Comparison of ENCODE assay signal across 13 cellular contexts in the genomic region with DNA sequence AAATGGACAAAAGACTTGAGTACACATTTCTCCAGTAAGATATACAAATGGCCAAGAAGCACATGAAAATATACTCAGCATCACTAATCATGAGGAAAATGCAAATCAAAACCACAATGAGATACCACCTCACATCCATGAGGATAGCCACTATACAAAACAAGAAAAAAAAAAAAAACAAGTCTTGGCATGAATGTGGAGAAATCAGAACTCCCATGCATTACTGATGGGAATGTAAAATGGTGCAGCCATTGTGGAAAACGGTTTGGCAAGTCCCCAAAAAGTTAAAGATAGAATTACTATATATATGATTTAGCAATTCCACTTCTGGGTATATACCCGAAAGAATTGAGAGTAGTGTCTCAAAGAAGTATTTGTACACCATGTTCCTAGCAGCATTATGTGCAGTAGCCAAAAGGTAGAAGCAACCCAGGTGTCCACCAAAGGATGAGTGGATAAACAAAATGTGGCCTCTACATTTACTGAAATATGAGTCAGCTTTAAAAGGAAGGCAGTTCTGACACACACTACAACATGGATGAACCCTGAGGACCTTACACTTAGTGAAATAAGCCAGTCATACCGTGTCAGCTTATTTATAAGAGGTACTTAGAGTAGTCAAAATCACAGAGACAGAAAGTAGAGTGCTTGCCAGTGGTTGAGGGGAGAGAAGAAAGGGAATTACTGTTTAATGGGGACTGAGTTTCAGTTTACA.
DNase-seq lines count a peak whose midpoint lies in the region; ATAC-seq and TF ChIP-seq lines count a peak whose summit lies in the region.
"Had no signal": no experiment of that assay in that cellular context is flagged by ENCODE, and none has a peak within 500 bp of the region (broad histone marks: within the 10 kb centered on the region; RNA-seq: fewer than 3 reads in every experiment).

No MANE protein-coding gene starts in this region.

- H3K27me3 ChIP-seq in BJ (ENCODE audit: control insufficient read depth, insufficient read depth, low read length) (no peaks in the 10 kb centered on the region), Caco-2 (replicated peaks; ENCODE audit: control insufficient read depth, insufficient read depth, low read length) (no peaks in the 10 kb centered on the region)

- no peak for ATAC-seq in WTC11
- ATAC-seq in GM21619 (IDR thresholded peaks at IDR 0.05; ENCODE audit: unreplicated experiment) = no peak

- POLR2A ChIA-PET in BJ (lab: Charles Lee) (no interaction called here), WTC11 (lab: Charles Lee) (no interaction called here), Caco-2 (lab: Charles Lee) (no interaction called here)

- no peak overlapping the region for H3K4me3 ChIP-seq in BJ (ENCODE audit: low read depth, low read length)
- no peak overlapping the region for H3K4me3 ChIP-seq in Caco-2 (ENCODE audit: low read depth, low read length)

- CTCF ChIA-PET in BJ (lab: Yijun Ruan, JAX) = interaction anchor here (1.0 to 2.6 kb wide), 3 partner anchors 99 to 186 kb away, joined by 3 to 12 read pairs (median 7); no protein-coding TSS in a partner anchor
- CTCF ChIA-PET in WTC11 (lab: Charles Lee) = interaction anchor here (1.1 to 2.4 kb wide), 6 partner anchors 13 to 191 kb away, joined by 3 to 24 read pairs (median 6); no protein-coding TSS in a partner anchor
- CTCF ChIA-PET in Caco-2 (lab: Charles Lee) = no interaction called here

- no peaks in the 10 kb centered on the region for H3K4me1 ChIP-seq in Caco-2

- no peaks in the 10 kb centered on the region for H3K9me3 ChIP-seq in Caco-2

- H3K4me3 Mint-ChIP-seq in WTC11 (no peak overlapping the region), Caco-2 (ENCODE audit: unreplicated experiment) (no peak overlapping the region)
- H3K4me3 Mint-ChIP-seq: B cell had no signal

- H3K27me3 Mint-ChIP-seq in WTC11 (ENCODE audit: low read depth) (no peaks in the 10 kb centered on the region), Caco-2 (ENCODE audit: insufficient read depth, unreplicated experiment) (no peaks in the 10 kb centered on the region)
- H3K27me3 Mint-ChIP-seq: B cell had no signal

- peak; percentile 6 for DNase-seq in BJ (ENCODE audit: low read depth)
- DNase-seq in HS-27A (ENCODE audit: low read depth) = peak; percentile 29
- DNase-seq in WTC11 (ENCODE audit: low spot score) = no peak
- peak; percentile 77 for DNase-seq in iris pigment epithelial cell (ENCODE audit: low read depth)
- no peak for DNase-seq in SHP77 (lab: John Stamatoyannopoulos, UW)
- DNase-seq in Caco-2 = no peak
- no peak for DNase-seq in nucleus accumbens (lab: John Stamatoyannopoulos, UW)
- DNase-seq: activated gamma-delta T cell, cerebellar nuclear complex, GDM1, NCI-H524 had no signal

- BruUV-seq in Caco-2 (replicated peaks; lab: Mats Ljungman, UMichigan) = no TSS peak

- peaks cover 13% of the 10 kb centered on the region for H3K36me3 Mint-ChIP-seq in WTC11
- H3K36me3 Mint-ChIP-seq in Caco-2 (ENCODE audit: insufficient read depth, unreplicated experiment) = peaks cover 6% of the 10 kb centered on the region

- H3K9me3 Mint-ChIP-seq in WTC11 (peaks cover 6% of the 10 kb centered on the region; the same call in 1 of the 2 replicates), Caco-2 (ENCODE audit: unreplicated experiment) (peaks cover 19% of the 10 kb centered on the region)

- TF ChIP-seq CTCF in BJ (IDR thresholded peaks at IDR 0.05; ENCODE audit: insufficient read depth, low read depth, low read length) (no peak), WTC11 (IDR thresholded peaks at IDR 0.05) (no peak), Caco-2 (IDR thresholded peaks at IDR 0.05; ENCODE audit: insufficient read depth in 1 of 2, low read depth in 1 of 2, low read length in 1 of 2, severe bottlenecking in 1 of 2, unreplicated experiment in 1 of 2) (no peak)

- peak overlapping the region; percentile 34 for H3K27ac Mint-ChIP-seq in WTC11
- no peak overlapping the region for H3K27ac Mint-ChIP-seq in Caco-2 (ENCODE audit: unreplicated experiment)
- H3K27ac Mint-ChIP-seq: B cell had no signal

- intact Hi-C loops in Caco-2 (cut with micrococcal nuclease; ENCODE audit: unreplicated experiment) = no loop called here

- H3K36me3 ChIP-seq in BJ (ENCODE audit: control insufficient read depth, insufficient read depth, low read length) (peaks cover 4% of the 10 kb centered on the region), Caco-2 (ENCODE audit: control insufficient read depth, insufficient read depth, low read length) (no peaks in the 10 kb centered on the region)

- peaks cover 20% of the 10 kb centered on the region for H3K4me1 Mint-ChIP-seq in WTC11
- peaks cover 7% of the 10 kb centered on the region for H3K4me1 Mint-ChIP-seq in Caco-2 (ENCODE audit: low read depth, unreplicated experiment)

TF ChIP-seq in WTC11, 78 proteins besides CTCF, POLR2A, EP300 and RAD21:
- TF ChIP-seq JUN (CRISPR knock-in tag; IDR thresholded peaks at IDR 0.05) (no peak), ZNF263 (CRISPR knock-in tag; IDR thresholded peaks at IDR 0.05; ENCODE audit: low read depth) (no peak)
- TF ChIP-seq, protein P1, sequence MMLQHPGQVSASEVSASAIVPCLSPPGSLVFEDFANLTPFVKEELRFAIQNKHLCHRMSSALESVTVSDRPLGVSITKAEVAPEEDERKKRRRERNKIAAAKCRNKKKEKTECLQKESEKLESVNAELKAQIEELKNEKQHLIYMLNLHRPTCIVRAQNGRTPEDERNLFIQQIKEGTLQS (CRISPR knock-in tag; conservative IDR thresholded peaks at IDR 0.05) = no peak

Comparison
In these comparisons a context has a peak if more than half of its experiments do, and no peak if none do; other contexts are left out.
1. DNase-seq: peak in BJ (single experiment), HS-27A (single experiment) and iris pigment epithelial cell (single experiment); none in WTC11 (single experiment), SHP77 (0 of 2), Caco-2 (0 of 2) and nucleus accumbens (0 of 56).